ENCODE assay signal across 1 cellular context in genomic region chr15:68822818-68823217, GRCh38.
TF ChIP-seq lines count a peak whose summit lies in the region.

No MANE protein-coding gene starts in this region.

TF ChIP-seq in HepG2, 621 proteins besides CTCF, POLR2A, EP300 and RAD21 (continued from another document):
- TF ChIP-seq HINFP (CRISPR knock-in tag; IDR thresholded peaks at IDR 0.05; ENCODE audit: low read depth), result no peak
- no peak for TF ChIP-seq ZFP82 (CRISPR knock-in tag; IDR thresholded peaks at IDR 0.05; ENCODE audit: borderline replicate concordance)
- no peak for TF ChIP-seq KIAA2018 (CRISPR knock-in tag; IDR thresholded peaks at IDR 0.05; ENCODE audit: borderline replicate concordance)
- no peak for TF ChIP-seq NPAS2 (CRISPR knock-in tag; IDR thresholded peaks at IDR 0.05; ENCODE audit: borderline replicate concordance)
- TF ChIP-seq SIX1 (CRISPR knock-in tag; IDR thresholded peaks at IDR 0.05; ENCODE audit: borderline replicate concordance), result no peak
- no peak for TF ChIP-seq ZNF124 (CRISPR knock-in tag; IDR thresholded peaks at IDR 0.05)
- no peak for TF ChIP-seq ZNF788 (CRISPR knock-in tag; IDR thresholded peaks at IDR 0.05; ENCODE audit: borderline replicate concordance)
- TF ChIP-seq PPARG (CRISPR knock-in tag; conservative IDR thresholded peaks at IDR 0.05), result no peak
- TF ChIP-seq ERF (CRISPR knock-in tag; IDR thresholded peaks at IDR 0.05), result no peak
- no peak for TF ChIP-seq MXI1 (IDR thresholded peaks at IDR 0.05; ENCODE audit: borderline replicate concordance, low read depth, low read length)
- TF ChIP-seq CCAR2 (optimal IDR thresholded peaks at IDR 0.05; ENCODE audit: low read depth, low read length), result no peak
- TF ChIP-seq SOX6 (IDR thresholded peaks at IDR 0.05), result no peak
- TF ChIP-seq SOX6 (CRISPR knock-in tag; IDR thresholded peaks at IDR 0.05), result no peak
- no peak for TF ChIP-seq DMTF1 (CRISPR knock-in tag; IDR thresholded peaks at IDR 0.05)
- TF ChIP-seq ATF3 (CRISPR knock-in tag; IDR thresholded peaks at IDR 0.05), result no peak
